Comparison of ENCODE assay signal across 24 cellular contexts in the genomic region with DNA sequence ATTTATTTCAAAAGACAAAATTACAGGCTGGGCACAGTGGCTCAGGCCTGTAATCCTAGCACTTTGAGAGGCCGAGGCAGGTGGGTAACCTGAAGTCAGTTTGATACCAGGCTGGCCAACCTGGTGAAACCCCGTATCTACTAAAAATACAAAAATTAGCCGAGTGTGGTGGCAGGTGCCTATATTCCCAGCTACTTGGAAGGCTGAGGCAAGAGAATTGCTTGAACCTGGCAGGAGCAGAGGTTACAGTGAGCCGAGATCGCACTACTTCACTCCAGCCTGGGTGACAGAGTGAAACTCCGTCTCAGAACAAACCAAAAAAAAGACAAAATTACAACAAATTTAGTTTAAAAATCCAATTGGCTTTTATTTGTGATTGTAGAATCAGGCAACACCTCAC.
"Had no signal": no experiment of that assay in that cellular context is flagged by ENCODE, and none has a peak within 500 bp of the region (broad histone marks: within the 10 kb centered on the region; RNA-seq: fewer than 3 reads in every experiment).

No MANE protein-coding gene starts in this region.

- H3K36me3 ChIP-seq: cardiac muscle cell, colonic mucosa had no signal

- H3K4me1 ChIP-seq: colonic mucosa had no signal

- H3K9me3 Mint-ChIP-seq: activated CD4-positive, alpha-beta memory T cell treated with anti-CD3 and anti-CD28 coated beads for 36 hours; activated CD4-positive, alpha-beta T cell treated with anti-CD3 and anti-CD28 coated beads, Interleukin-2, amount 10 ng/mL, durations not matched to agents 24 days and 14 days; activated T-cell treated with anti-CD3 and anti-CD28 coated beads, Interleukin-2, amount 50 U/mL, for 4 hours; activated T-helper 17 cell treated with anti-CD3 and anti-CD28 coated beads, Interleukin-2, amount 50 U/mL, for 72 hours had no signal

- H3K4me1 Mint-ChIP-seq: activated T-helper 17 cell treated with anti-CD3 and anti-CD28 coated beads, Interleukin-2, amount 50 U/mL, for 72 hours had no signal

- H3K27ac ChIP-seq: cardiac muscle cell, colonic mucosa had no signal

- H3K27ac Mint-ChIP-seq: activated CD4-positive, alpha-beta memory T cell treated with anti-CD3 and anti-CD28 coated beads for 36 hours; activated CD4-positive, alpha-beta T cell treated with anti-CD3 and anti-CD28 coated beads for 36 hours; activated CD4-positive, alpha-beta T cell treated with anti-CD3 and anti-CD28 coated beads, Interleukin-2, amount 10 ng/mL, durations not matched to agents 24 days and 14 days; activated CD8-positive, alpha-beta T cell treated with anti-CD3 and anti-CD28 coated beads, Interleukin-2, amount 10 ng/mL, durations not matched to agents 7 days and 5 days; activated naive CD8-positive, alpha-beta T cell; activated T-helper 17 cell treated with anti-CD3 and anti-CD28 coated beads, Interleukin-2, amount 50 U/mL, for 72 hours had no signal

- DNase-seq: activated CD4-positive, alpha-beta memory T cell treated with anti-CD3 and anti-CD28 coated beads for 36 hours; activated CD4-positive, alpha-beta T cell treated with anti-CD3 and anti-CD28 coated beads for 36 hours; activated CD4-positive, alpha-beta T cell treated with anti-CD3 and anti-CD28 coated beads, Interleukin-2, amount 10 ng/mL, durations not matched to agents 24 days and 14 days; activated CD4-positive, CD25-positive, alpha-beta regulatory T cell; activated CD4-positive, CD25-positive, alpha-beta regulatory T cell treated with anti-CD3 and anti-CD28 coated beads, Interleukin-2, amount 50 U/mL, for 72 hours; activated CD8-positive, alpha-beta T cell treated with anti-CD3 and anti-CD28 coated beads, Interleukin-2, amount 10 ng/mL, durations not matched to agents 7 days and 5 days; activated effector memory CD4-positive, alpha-beta T cell treated with Interleukin-2 at 50 U/mL for 16 hours; activated gamma-delta T cell treated with Interleukin-2 at 50 U/mL for 16 hours; activated naive CD4-positive, alpha-beta T cell treated with anti-CD3 and anti-CD28 coated beads, Interleukin-2, amount 50 U/mL, for 16 hours; activated naive CD4-positive, alpha-beta T cell treated with Interleukin-2 at 50 U/mL for 16 hours; activated T-cell treated with anti-CD3 and anti-CD28 coated beads, Interleukin-2, amount 50 U/mL, for 4 hours; amniotic stem cell; anterior cingulate cortex; central memory CD4-positive, alpha-beta T cell; cerebellar nuclear complex; colonic mucosa; effector CD8-positive, alpha-beta T cell; foreskin fibroblast; head of caudate nucleus; T-helper 2 cell had no signal

- H3K9me3 ChIP-seq: colonic mucosa had no signal

- H3K36me3 Mint-ChIP-seq: activated CD4-positive, alpha-beta memory T cell treated with anti-CD3 and anti-CD28 coated beads for 36 hours; activated naive CD8-positive, alpha-beta T cell had no signal

- H3K27me3 Mint-ChIP-seq: activated CD4-positive, alpha-beta T cell treated with anti-CD3 and anti-CD28 coated beads for 36 hours; activated CD4-positive, alpha-beta T cell treated with anti-CD3 and anti-CD28 coated beads, Interleukin-2, amount 10 ng/mL, durations not matched to agents 24 days and 14 days; activated naive CD8-positive, alpha-beta T cell; activated T-helper 17 cell treated with anti-CD3 and anti-CD28 coated beads, Interleukin-2, amount 50 U/mL, for 72 hours had no signal

- H3K4me3 ChIP-seq: cardiac muscle cell, colonic mucosa had no signal

- H3K4me3 Mint-ChIP-seq: activated CD4-positive, alpha-beta memory T cell treated with anti-CD3 and anti-CD28 coated beads for 36 hours; activated CD4-positive, alpha-beta T cell treated with anti-CD3 and anti-CD28 coated beads for 36 hours; activated CD4-positive, alpha-beta T cell treated with anti-CD3 and anti-CD28 coated beads, Interleukin-2, amount 10 ng/mL, durations not matched to agents 24 days and 14 days; activated CD8-positive, alpha-beta T cell treated with anti-CD3 and anti-CD28 coated beads, Interleukin-2, amount 10 ng/mL, durations not matched to agents 7 days and 5 days; activated naive CD8-positive, alpha-beta T cell; activated T-cell treated with anti-CD3 and anti-CD28 coated beads, Interleukin-2, amount 50 U/mL, for 4 hours; activated T-helper 17 cell treated with anti-CD3 and anti-CD28 coated beads, Interleukin-2, amount 50 U/mL, for 72 hours had no signal

- ATAC-seq: activated CD4-positive, alpha-beta T cell treated with anti-CD3 and anti-CD28 coated beads for 36 hours; activated CD8-positive, alpha-beta T cell treated with anti-CD3 and anti-CD28 coated beads, Interleukin-2, amount 10 ng/mL, durations not matched to agents 7 days and 5 days; activated T-cell treated with anti-CD3 and anti-CD28 coated beads, Interleukin-2, amount 50 U/mL, for 4 hours; activated T-helper 17 cell treated with anti-CD3 and anti-CD28 coated beads, Interleukin-2, amount 50 U/mL, for 72 hours; esophagus mucosa had no signal

- H3K27me3 ChIP-seq: cardiac muscle cell, colonic mucosa had no signal
